18 cellular contexts compared by ENCODE assay signal in genomic region chr4:94036964-94037363, GRCh38.
A peak's percentile ranks its signal among the peaks of the same experiment; 100 is the strongest.
DNase-seq lines count a peak whose midpoint lies in the region; ATAC-seq and TF ChIP-seq lines count a peak whose summit lies in the region.
"Had no signal": no experiment of that assay in that cellular context is flagged by ENCODE, and none has a peak within 500 bp of the region (broad histone marks: within the 10 kb centered on the region; RNA-seq: fewer than 3 reads in every experiment).

No MANE protein-coding gene starts in this region.

- TF ChIP-seq CTCF in GM10266 (IDR thresholded peaks at IDR 0.05; ENCODE audit: control insufficient read depth, insufficient read depth, low read depth, missing control alignments) (no peak), endodermal cell (conservative IDR thresholded peaks at IDR 0.05) (no peak), left ventricle myocardium inferior (IDR thresholded peaks at IDR 0.05; ENCODE audit: borderline replicate concordance) (no peak)

- H3K27ac ChIP-seq in endodermal cell (ENCODE audit: low read depth, low read length): no peak overlapping the region
- H3K27ac ChIP-seq in left ventricle myocardium inferior (replicated peaks): no peak overlapping the region
- H3K27ac ChIP-seq: pancreas, upper lobe of right lung had no signal

- no peak overlapping the region for H3K9ac ChIP-seq in endodermal cell (ENCODE audit: extremely low read depth, low read length, poor library complexity, severe bottlenecking)

- no peaks in the 10 kb centered on the region for H3K36me3 ChIP-seq in endodermal cell (ENCODE audit: control insufficient read depth, insufficient read depth, low read length)
- no peaks in the 10 kb centered on the region for H3K36me3 ChIP-seq in left ventricle myocardium inferior
- H3K36me3 ChIP-seq: pancreas, upper lobe of right lung had no signal

- H3K27me3 Mint-ChIP-seq in endodermal cell (ENCODE audit: insufficient read depth): no peaks in the 10 kb centered on the region
- H3K27me3 Mint-ChIP-seq in T-cell: no peaks in the 10 kb centered on the region
- no peaks in the 10 kb centered on the region for H3K27me3 Mint-ChIP-seq in activated CD4-positive, alpha-beta T cell treated with anti-CD3 and anti-CD28 coated beads for 36 hours
- H3K27me3 Mint-ChIP-seq: activated naive CD4-positive, alpha-beta T cell treated with anti-CD3 and anti-CD28 coated beads, Interleukin-2, amount 10 ng/mL, durations not matched to agents 7 days and 5 days had no signal

- peak; percentile 8 for DNase-seq in GM10266 (ENCODE audit: extremely low spot score)
- DNase-seq in endodermal cell: peak; percentile 58
- no peak for DNase-seq in activated CD8-positive, alpha-beta memory T cell treated with anti-CD3 and anti-CD28 coated beads, Interleukin-2, amount 50 U/mL, for 4 hours
- no peak for DNase-seq in left ventricle myocardium inferior
- DNase-seq in T-cell: no peak
- DNase-seq in activated CD4-positive, alpha-beta T cell treated with anti-CD3 and anti-CD28 coated beads for 36 hours: no peak
- DNase-seq: activated CD8-positive, alpha-beta T cell treated with anti-CD3 and anti-CD28 coated beads, Interleukin-2, amount 10 ng/mL, durations not matched to agents 7 days and 5 days; activated naive CD4-positive, alpha-beta T cell treated with anti-CD3 and anti-CD28 coated beads, Interleukin-2, amount 10 ng/mL, durations not matched to agents 7 days and 5 days; DMS 273 treated with DMSO at 0.1 percent for 48 hours; hypothalamus; NCI-H2171 treated with DMSO at 0.1 percent for 48 hours; pancreas; stimulated activated CD4-positive, alpha-beta T cell treated with anti-CD3 and anti-CD28 coated beads, Interleukin-15, amount 100 ng/mL, for 24 hours; T-helper 2 cell; upper lobe of right lung had no signal

- H3K36me3 Mint-ChIP-seq in endodermal cell (ENCODE audit: low read depth) (no peaks in the 10 kb centered on the region), T-cell (no peaks in the 10 kb centered on the region)
- H3K36me3 Mint-ChIP-seq in activated CD4-positive, alpha-beta T cell treated with anti-CD3 and anti-CD28 coated beads for 36 hours (ENCODE audit: low read depth): no peaks in the 10 kb centered on the region
- H3K36me3 Mint-ChIP-seq: activated naive CD4-positive, alpha-beta T cell treated with anti-CD3 and anti-CD28 coated beads, Interleukin-2, amount 10 ng/mL, durations not matched to agents 7 days and 5 days had no signal

- WGBS in endodermal cell (ENCODE audit: insufficient coverage in 1 of 2, insufficient read length in 1 of 2), 2 experiments: 86 to 91% methylated on average over 1 to 2 of the region's 2 CpGs

- peaks cover 27% of the 10 kb centered on the region for H3K4me1 Mint-ChIP-seq in endodermal cell
- no peaks in the 10 kb centered on the region for H3K4me1 Mint-ChIP-seq in T-cell
- H3K4me1 Mint-ChIP-seq in activated CD4-positive, alpha-beta T cell treated with anti-CD3 and anti-CD28 coated beads for 36 hours: no peaks in the 10 kb centered on the region
- H3K4me1 Mint-ChIP-seq: activated naive CD4-positive, alpha-beta T cell treated with anti-CD3 and anti-CD28 coated beads, Interleukin-2, amount 10 ng/mL, durations not matched to agents 7 days and 5 days had no signal

- H3K27ac Mint-ChIP-seq in endodermal cell (no peak overlapping the region), T-cell (no peak overlapping the region)
- no peak overlapping the region for H3K27ac Mint-ChIP-seq in activated CD4-positive, alpha-beta T cell treated with anti-CD3 and anti-CD28 coated beads for 36 hours
- H3K27ac Mint-ChIP-seq: activated CD8-positive, alpha-beta T cell treated with anti-CD3 and anti-CD28 coated beads, Interleukin-2, amount 10 ng/mL, durations not matched to agents 7 days and 5 days; activated naive CD4-positive, alpha-beta T cell treated with anti-CD3 and anti-CD28 coated beads, Interleukin-2, amount 10 ng/mL, durations not matched to agents 7 days and 5 days had no signal

- H3K4me3 Mint-ChIP-seq in endodermal cell (no peak overlapping the region), T-cell (no peak overlapping the region)
- H3K4me3 Mint-ChIP-seq in activated CD4-positive, alpha-beta T cell treated with anti-CD3 and anti-CD28 coated beads for 36 hours: no peak overlapping the region
- H3K4me3 Mint-ChIP-seq: activated CD8-positive, alpha-beta T cell treated with anti-CD3 and anti-CD28 coated beads, Interleukin-2, amount 10 ng/mL, durations not matched to agents 7 days and 5 days; activated naive CD4-positive, alpha-beta T cell treated with anti-CD3 and anti-CD28 coated beads, Interleukin-2, amount 10 ng/mL, durations not matched to agents 7 days and 5 days had no signal

- no peak overlapping the region for H3K4me3 ChIP-seq in endodermal cell (ENCODE audit: low read length)
- no peak overlapping the region for H3K4me3 ChIP-seq in left ventricle myocardium inferior
- H3K4me3 ChIP-seq: pancreas, upper lobe of right lung had no signal

- no peaks in the 10 kb centered on the region for H3K27me3 ChIP-seq in endodermal cell (ENCODE audit: control insufficient read depth, insufficient read depth, low read length, poor library complexity, severe bottlenecking)
- no peaks in the 10 kb centered on the region for H3K27me3 ChIP-seq in left ventricle myocardium inferior (ENCODE audit: low read depth)
- H3K27me3 ChIP-seq: pancreas, upper lobe of right lung had no signal

- H3K4me1 ChIP-seq in endodermal cell (ENCODE audit: control insufficient read depth, insufficient read depth, low read length) (peaks cover 5% of the 10 kb centered on the region), left ventricle myocardium inferior (no peaks in the 10 kb centered on the region)
- H3K4me1 ChIP-seq: pancreas, upper lobe of right lung had no signal

- H3K9me3 Mint-ChIP-seq in endodermal cell (no peaks in the 10 kb centered on the region), T-cell (peaks cover 0 to 2% (median 0%) of the 10 kb centered on the region in 3 donors)
- H3K9me3 Mint-ChIP-seq in activated CD4-positive, alpha-beta T cell treated with anti-CD3 and anti-CD28 coated beads for 36 hours (ENCODE audit: low read depth): no peaks in the 10 kb centered on the region
- H3K9me3 Mint-ChIP-seq: activated naive CD4-positive, alpha-beta T cell treated with anti-CD3 and anti-CD28 coated beads, Interleukin-2, amount 10 ng/mL, durations not matched to agents 7 days and 5 days had no signal

- POLR2A ChIA-PET in T-cell (lab: Charles Lee): no interaction called here
- POLR2A ChIA-PET in activated CD4-positive, alpha-beta T cell treated with anti-CD3 and anti-CD28 coated beads for 36 hours (lab: Charles Lee): interaction anchor here (0.7 kb wide), 1 partner anchor 33 kb away, joined by 4 read pairs; no protein-coding TSS in a partner anchor

- CTCF ChIA-PET in T-cell (lab: Charles Lee): interaction anchor here in 1 of 2 donors (0.7 kb wide), 1 partner anchor 136 kb away, joined by 3 read pairs; no protein-coding TSS in a partner anchor
- CTCF ChIA-PET in activated CD4-positive, alpha-beta T cell treated with anti-CD3 and anti-CD28 coated beads for 36 hours (lab: Charles Lee): no interaction called here

- intact Hi-C loops in left ventricle myocardium inferior (cut with micrococcal nuclease): no loop called here
- intact Hi-C loops in activated CD4-positive, alpha-beta T cell treated with anti-CD3 and anti-CD28 coated beads for 36 hours (cut with DNase I, micrococcal nuclease): no loop called here

- H3K9me3 ChIP-seq in endodermal cell (ENCODE audit: control insufficient read depth, low read length) (no peaks in the 10 kb centered on the region), left ventricle myocardium inferior (replicated peaks) (no peaks in the 10 kb centered on the region)
- H3K9me3 ChIP-seq: pancreas, upper lobe of right lung had no signal

- ATAC-seq in GM21423 (IDR thresholded peaks at IDR 0.05; ENCODE audit: unreplicated experiment) (peak; percentile 44), HG03354 (IDR thresholded peaks at IDR 0.05; ENCODE audit: poor library complexity, severe bottlenecking, unreplicated experiment) (peak; percentile 87), T-cell (replicated peaks in 1 of 4) (no peak)
- ATAC-seq in activated CD4-positive, alpha-beta T cell treated with anti-CD3 and anti-CD28 coated beads for 36 hours: no peak
- ATAC-seq: activated CD8-positive, alpha-beta T cell treated with anti-CD3 and anti-CD28 coated beads, Interleukin-2, amount 10 ng/mL, durations not matched to agents 7 days and 5 days; esophagus mucosa; pancreas; upper lobe of right lung had no signal

Comparison
In these comparisons a context has a peak if more than half of its experiments do, and no peak if none do; other contexts are left out.
1. DNase-seq: peak in GM10266 (single experiment) and endodermal cell (single experiment); none in activated CD8-positive, alpha-beta memory T cell treated with anti-CD3 and anti-CD28 coated beads, Interleukin-2, amount 50 U/mL, for 4 hours (single experiment), left ventricle myocardium inferior (single experiment), T-cell (0 of 34) and activated CD4-positive, alpha-beta T cell treated with anti-CD3 and anti-CD28 coated beads for 36 hours (single experiment).
2. ATAC-seq: peak in GM21423 (single experiment) and HG03354 (single experiment); none in T-cell (0 of 4) and activated CD4-positive, alpha-beta T cell treated with anti-CD3 and anti-CD28 coated beads for 36 hours (single experiment).